8 cellular contexts compared by ENCODE assay signal in genomic region chr16:67806428-67807147, GRCh38. TPM values are rescaled to one million over a fixed set of nuclear protein-coding genes. Genes with fewer than 3 reads are reported as not detected.
A peak's percentile ranks its signal among the peaks of the same experiment; 100 is the strongest.
DNase-seq lines count a peak whose midpoint lies in the region; ATAC-seq and TF ChIP-seq lines count a peak whose summit lies in the region.

Gene RANBP10, minus strand, starts transcription at chr16:67806560. Its CDS starts 24 bp downstream, at chr16:67806536.
A gene with protein sequence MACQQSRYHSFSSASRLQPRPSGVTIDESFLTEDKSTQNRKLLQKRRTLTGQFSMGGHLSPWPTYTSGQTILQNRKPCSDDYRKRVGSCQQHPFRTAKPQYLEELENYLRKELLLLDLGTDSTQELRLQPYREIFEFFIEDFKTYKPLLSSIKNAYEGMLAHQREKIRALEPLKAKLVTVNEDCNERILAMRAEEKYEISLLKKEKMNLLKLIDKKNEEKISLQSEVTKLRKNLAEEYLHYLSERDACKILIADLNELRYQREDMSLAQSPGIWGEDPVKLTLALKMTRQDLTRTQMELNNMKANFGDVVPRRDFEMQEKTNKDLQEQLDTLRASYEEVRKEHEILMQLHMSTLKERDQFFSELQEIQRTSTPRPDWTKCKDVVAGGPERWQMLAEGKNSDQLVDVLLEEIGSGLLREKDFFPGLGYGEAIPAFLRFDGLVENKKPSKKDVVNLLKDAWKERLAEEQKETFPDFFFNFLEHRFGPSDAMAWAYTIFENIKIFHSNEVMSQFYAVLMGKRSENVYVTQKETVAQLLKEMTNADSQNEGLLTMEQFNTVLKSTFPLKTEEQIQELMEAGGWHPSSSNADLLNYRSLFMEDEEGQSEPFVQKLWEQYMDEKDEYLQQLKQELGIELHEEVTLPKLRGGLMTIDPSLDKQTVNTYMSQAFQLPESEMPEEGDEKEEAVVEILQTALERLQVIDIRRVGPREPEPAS (plus strand): TSS chr16:67806889. CDS start chr16:67807150, 261 bp downstream.

- peak within 1 kb of the TSS; percentile 92 for H3K4me2 ChIP-seq in osteoblast (ENCODE audit: insufficient read depth, low read length)

- peak within 1 kb of the TSS; percentile 87 for H3K27ac Mint-ChIP-seq in activated naive CD8-positive, alpha-beta T cell treated with anti-CD3 and anti-CD28 coated beads, Interleukin-2, amount 10 ng/mL, durations not matched to agents 7 days and 5 days

- peaks cover 28% of the 10 kb centered on the region for H3K36me3 Mint-ChIP-seq in activated naive CD8-positive, alpha-beta T cell treated with anti-CD3 and anti-CD28 coated beads, Interleukin-2, amount 10 ng/mL, durations not matched to agents 7 days and 5 days

- peak within 1 kb of the TSS; percentile 93 for H3K4me3 Mint-ChIP-seq in activated naive CD8-positive, alpha-beta T cell treated with anti-CD3 and anti-CD28 coated beads, Interleukin-2, amount 10 ng/mL, durations not matched to agents 7 days and 5 days

- peak within 1 kb of the TSS; percentile 92 for H3K4me3 ChIP-seq in GM12864 (ENCODE audit: low read depth, low read length)
- H3K4me3 ChIP-seq in osteoblast (ENCODE audit: insufficient read depth, low read length) = peak within 1 kb of the TSS; percentile 99
- peak within 1 kb of the TSS; percentile 95 for H3K4me3 ChIP-seq in thoracic aorta

- peak within 1 kb of the TSS; percentile 94 for H2AFZ ChIP-seq in osteoblast (ENCODE audit: low read length)

- H3K9me3 ChIP-seq in osteoblast (ENCODE audit: low read depth, low read length) = no peaks in the 10 kb centered on the region
- no peaks in the 10 kb centered on the region for H3K9me3 ChIP-seq in thoracic aorta

- peaks cover 38% of the 10 kb centered on the region for H3K4me1 Mint-ChIP-seq in activated naive CD8-positive, alpha-beta T cell treated with anti-CD3 and anti-CD28 coated beads, Interleukin-2, amount 10 ng/mL, durations not matched to agents 7 days and 5 days

- peaks cover 41% of the 10 kb centered on the region for H3K79me2 ChIP-seq in osteoblast (ENCODE audit: insufficient read depth, low read length)

- H3K9me3 Mint-ChIP-seq in activated naive CD8-positive, alpha-beta T cell treated with anti-CD3 and anti-CD28 coated beads, Interleukin-2, amount 10 ng/mL, durations not matched to agents 7 days and 5 days = no peaks in the 10 kb centered on the region

- ATAC-seq in HG02678 (IDR thresholded peaks at IDR 0.05; ENCODE audit: unreplicated experiment) (peak; percentile 88), thoracic aorta (ENCODE audit: insufficient number of reproducible peaks, low FRiP score, low read depth) (peak; percentile 100)
- ATAC-seq in activated naive CD8-positive, alpha-beta T cell treated with anti-CD3 and anti-CD28 coated beads, Interleukin-2, amount 10 ng/mL, durations not matched to agents 7 days and 5 days (ENCODE audit: low read depth) = peak; percentile 94

- TF ChIP-seq CTCF in GM12864 (IDR thresholded peaks at IDR 0.05; ENCODE audit: low read depth, low read length, missing control alignments) (no peak), osteoblast (IDR thresholded peaks at IDR 0.05; ENCODE audit: extremely low read depth, low read depth, low read length) (no peak), thoracic aorta (IDR thresholded peaks at IDR 0.05) (no peak)

- H3K36me3 ChIP-seq in osteoblast (ENCODE audit: insufficient read depth, low read length) = peaks cover 6% of the 10 kb centered on the region
- peaks cover under 1% of the 10 kb centered on the region for H3K36me3 ChIP-seq in thoracic aorta

- intact Hi-C loops in head of caudate nucleus (cut with DNase I) = no loop called here

- POLR2A ChIA-PET in activated naive CD8-positive, alpha-beta T cell treated with anti-CD3 and anti-CD28 coated beads, Interleukin-2, amount 10 ng/mL, durations not matched to agents 7 days and 5 days (lab: Charles Lee) = interaction anchor here (0.6 to 2.0 kb wide), 19 partner anchors 9 to 325 kb away, joined by 3 to 21 read pairs (median 4); partner anchors contain the start of genes ACD, ATP6V0D1, GFOD2 and NFATC3

- H3K27me3 Mint-ChIP-seq in activated naive CD8-positive, alpha-beta T cell treated with anti-CD3 and anti-CD28 coated beads, Interleukin-2, amount 10 ng/mL, durations not matched to agents 7 days and 5 days = no peaks in the 10 kb centered on the region

- H4K20me1 ChIP-seq in osteoblast (ENCODE audit: insufficient read depth, low read length) = peaks cover 7% of the 10 kb centered on the region

- H3K27me3 ChIP-seq in osteoblast (ENCODE audit: insufficient read depth, low read length) = no peaks in the 10 kb centered on the region
- no peaks in the 10 kb centered on the region for H3K27me3 ChIP-seq in thoracic aorta (replicated peaks; ENCODE audit: insufficient read depth)

- peak within 1 kb of the TSS; percentile 82 for H3K27ac ChIP-seq in osteoblast (ENCODE audit: low read depth, low read length)
- H3K27ac ChIP-seq in thoracic aorta = peak within 1 kb of the TSS; percentile 71 to 74

- DNase-seq in GM12864 (ENCODE audit: low read depth) = peak; percentile 98
- DNase-seq in NCI-H1105 treated with DMSO at 0.1 percent for 48 hours (lab: John Stamatoyannopoulos, UW) = peak; percentile 96
- peak; percentile 99 for DNase-seq in SKM-1 treated with dmso at 0.1 percent for 144 hours (lab: John Stamatoyannopoulos, UW; ENCODE audit: unreplicated experiment)
- DNase-seq in activated naive CD8-positive, alpha-beta T cell treated with anti-CD3 and anti-CD28 coated beads, Interleukin-2, amount 10 ng/mL, durations not matched to agents 7 days and 5 days = peak; percentile 95
- DNase-seq in head of caudate nucleus = peak; percentile 90 to 99 (median 98)
- DNase-seq in osteoblast (ENCODE audit: insufficient read length, low spot score, missing footprints) = peak; percentile 98
- peak; percentile 96 for DNase-seq in thoracic aorta (ENCODE audit: low spot score)

- H3K4me1 ChIP-seq in osteoblast (ENCODE audit: insufficient read depth, low read length) (peaks cover 11% of the 10 kb centered on the region), thoracic aorta (ENCODE audit: control insufficient read depth in 1 of 2, low read depth in 2 of 2) (peaks cover 12 to 19% of the 10 kb centered on the region in 2 donors)

RNA-seq across cellular contexts. Expression of gene RANBP10, which starts in this region (rescaled TPM):
- 10 to 100 TPM; 23.1 to 23.2 TPM for total RNA-seq in activated naive CD8-positive, alpha-beta T cell treated with anti-CD3 and anti-CD28 coated beads, Interleukin-2, amount 10 ng/mL, durations not matched to agents 7 days and 5 days
- total RNA-seq in osteoblast = 5.4 and 5.6 TPM in 2 replicates
- total RNA-seq in thoracic aorta = 10 to 100 TPM; 14.1 to 14.5 TPM

RNA-seq across cellular contexts. Expression of the second gene that starts in this region (rescaled TPM):
- under 1 TPM in 1 of 2 experiments, not detected in 1; 0.40 TPM for total RNA-seq in activated naive CD8-positive, alpha-beta T cell treated with anti-CD3 and anti-CD28 coated beads, Interleukin-2, amount 10 ng/mL, durations not matched to agents 7 days and 5 days
- 0.88 and 1.8 TPM in 2 replicates for total RNA-seq in osteoblast
- total RNA-seq in thoracic aorta = 1 to 10 TPM; 4.1 to 8.5 TPM

Comparison
In these comparisons a context has a peak if more than half of its experiments do, and no peak if none do; other contexts are left out.
1. Peak in every context shown above with its lines: DNase-seq, ATAC-seq, H3K4me3 ChIP-seq and H3K27ac ChIP-seq.